ENCODE assay signal across 18 cellular contexts in the genomic region with DNA sequence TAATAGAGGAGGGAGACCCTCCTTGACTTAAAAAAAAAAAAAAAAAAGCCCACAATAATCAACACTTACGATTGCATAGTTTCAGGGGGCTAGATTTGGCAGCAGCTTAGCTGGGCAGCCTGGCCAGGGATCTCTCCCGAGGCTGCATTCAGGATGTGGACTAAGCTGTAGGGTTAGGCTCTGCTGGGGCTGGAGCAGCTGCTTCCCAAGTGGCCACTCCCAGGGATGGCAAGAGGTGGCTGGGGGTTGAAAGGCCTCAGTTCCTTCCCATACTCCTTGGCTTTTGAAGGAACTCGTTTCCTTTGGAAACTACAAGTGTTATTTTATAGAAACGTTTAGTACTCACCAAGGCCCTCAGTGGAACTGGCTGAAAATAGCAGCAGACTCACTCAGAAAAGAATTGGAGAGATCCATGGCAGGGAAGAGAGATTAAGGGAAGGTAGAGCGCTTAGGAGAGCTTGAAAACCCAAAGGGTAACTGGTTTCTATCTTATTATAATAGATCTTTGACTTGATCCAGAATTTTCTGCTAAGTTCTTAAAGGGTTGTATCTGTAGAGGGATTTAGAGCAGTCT.
DNase-seq lines count a peak whose midpoint lies in the region; ATAC-seq and TF ChIP-seq lines count a peak whose summit lies in the region.
"Had no signal": no experiment of that assay in that cellular context is flagged by ENCODE, and none has a peak within 500 bp of the region (broad histone marks: within the 10 kb centered on the region; RNA-seq: fewer than 3 reads in every experiment).

No MANE protein-coding gene starts in this region.

- no peak overlapping the region for H3K9ac ChIP-seq in neural progenitor cell
- H3K9ac ChIP-seq: parathyroid adenoma had no signal

- no peak overlapping the region for H2AFZ ChIP-seq in neural progenitor cell (replicated peaks)
- H2AFZ ChIP-seq: parathyroid adenoma had no signal

- no peak overlapping the region for H3K4me3 Mint-ChIP-seq in neural progenitor cell
- H3K4me3 Mint-ChIP-seq: activated CD8-positive, alpha-beta memory T cell treated with anti-CD3 and anti-CD28 coated beads, Interleukin-2, amount 10 ng/mL, durations not matched to agents 7 days and 5 days; HFFc6; immature natural killer cell; stimulated activated naive CD8-positive, alpha-beta T cell treated with anti-CD3 and anti-CD28 coated beads, Interleukin-15, amount 100 ng/mL, for 72 hours; T-helper 1 cell treated with Interleukin-12 subunit alpha and Interleukin-12 subunit beta and Interleukin-4 antibody, amounts not matched to agents 30 μg/mL and 1 μg/mL, for 36 hours had no signal

- H3K36me3 ChIP-seq in neural progenitor cell (no peaks in the 10 kb centered on the region), upper lobe of right lung (peaks cover 27% of the 10 kb centered on the region)
- H3K36me3 ChIP-seq: BE2C had no signal

- H3F3A ChIP-seq in neural progenitor cell (ENCODE audit: low read depth) = peaks cover 1% of the 10 kb centered on the region

- DNase-seq in left cardiac atrium (peak; percentile 62), neural progenitor cell (ENCODE audit: low spot score) (peak; percentile 53), upper lobe of right lung (no peak), RWPE1 (ENCODE audit: low spot score) (no peak), epidermal melanocyte (ENCODE audit: insufficient read length, low spot score) (no peak), NCI-H510A (lab: John Stamatoyannopoulos, UW) (no peak)
- DNase-seq: activated CD4-positive, CD25-positive, alpha-beta regulatory T cell; activated CD8-positive, alpha-beta memory T cell treated with anti-CD3 and anti-CD28 coated beads, Interleukin-2, amount 10 ng/mL, durations not matched to agents 7 days and 5 days; activated gamma-delta T cell treated with Interleukin-2 at 50 U/mL for 16 hours; BE2C; DMS153; HFFc6; immature natural killer cell; NK-92 treated with Interleukin-12 subunit alpha and Interleukin-12 subunit beta, amount 100 ng/mL, for 24 hours; stimulated activated naive CD8-positive, alpha-beta T cell treated with anti-CD3 and anti-CD28 coated beads, Interleukin-15, amount 100 ng/mL, for 72 hours had no signal

- CTCF ChIA-PET in RWPE1 (lab: Yijun Ruan, JAX) = no interaction called here

- H3K27ac ChIP-seq in cingulate gyrus (ENCODE audit: low read depth, low read length) = peak overlapping the region; percentile 80
- no peak overlapping the region for H3K27ac ChIP-seq in neural progenitor cell
- peak overlapping the region; percentile 47 for H3K27ac ChIP-seq in upper lobe of right lung
- no peak overlapping the region for H3K27ac ChIP-seq in RWPE1
- H3K27ac ChIP-seq: parathyroid adenoma had no signal

- intact Hi-C loops in left cardiac atrium (cut with DNase I) = no loop called here
- intact Hi-C loops in upper lobe of right lung (cut with DNase I) = no loop called here

- ATAC-seq in left cardiac atrium = peak; percentile 47 to 62
- ATAC-seq in upper lobe of right lung = peak; percentile 46
- ATAC-seq: activated CD8-positive, alpha-beta memory T cell treated with anti-CD3 and anti-CD28 coated beads, Interleukin-2, amount 10 ng/mL, durations not matched to agents 7 days and 5 days; stimulated activated naive CD8-positive, alpha-beta T cell treated with anti-CD3 and anti-CD28 coated beads, Interleukin-15, amount 100 ng/mL, for 72 hours had no signal

- H3K4me1 ChIP-seq in neural progenitor cell (peaks cover 12% of the 10 kb centered on the region), upper lobe of right lung (peaks cover 21% of the 10 kb centered on the region)
- H3K4me1 ChIP-seq: parathyroid adenoma had no signal

- no peaks in the 10 kb centered on the region for H4K20me1 ChIP-seq in neural progenitor cell (ENCODE audit: low read depth)

- H3K27ac Mint-ChIP-seq in neural progenitor cell = no peak overlapping the region
- H3K27ac Mint-ChIP-seq: activated CD8-positive, alpha-beta memory T cell treated with anti-CD3 and anti-CD28 coated beads, Interleukin-2, amount 10 ng/mL, durations not matched to agents 7 days and 5 days; HFFc6; immature natural killer cell; T-helper 1 cell treated with Interleukin-12 subunit alpha and Interleukin-12 subunit beta and Interleukin-4 antibody, amounts not matched to agents 30 μg/mL and 1 μg/mL, for 36 hours had no signal

- H3K27me3 Mint-ChIP-seq in neural progenitor cell (ENCODE audit: insufficient read depth, low read depth) = no peaks in the 10 kb centered on the region
- H3K27me3 Mint-ChIP-seq: activated CD8-positive, alpha-beta memory T cell treated with anti-CD3 and anti-CD28 coated beads, Interleukin-2, amount 10 ng/mL, durations not matched to agents 7 days and 5 days; stimulated activated naive CD8-positive, alpha-beta T cell treated with anti-CD3 and anti-CD28 coated beads, Interleukin-15, amount 100 ng/mL, for 72 hours had no signal

- no peaks in the 10 kb centered on the region for H3K79me2 ChIP-seq in neural progenitor cell (ENCODE audit: low read depth)

- peaks cover 5% of the 10 kb centered on the region for H3K4me1 Mint-ChIP-seq in neural progenitor cell

- POLR2A ChIA-PET in RWPE1 (lab: Yijun Ruan, JAX; ENCODE audit: low non-redundant PET) = no interaction called here

- peaks cover 5% of the 10 kb centered on the region for H3K36me3 Mint-ChIP-seq in neural progenitor cell

- TF ChIP-seq CTCF in neural progenitor cell (IDR thresholded peaks at IDR 0.05) = no peak
- TF ChIP-seq CTCF in upper lobe of right lung (IDR thresholded peaks at IDR 0.05) = no peak
- TF ChIP-seq CTCF in RWPE1 (conservative IDR thresholded peaks at IDR 0.05; ENCODE audit: low read depth) = no peak

- H3K9me3 ChIP-seq in neural progenitor cell (ENCODE audit: low read depth) (no peaks in the 10 kb centered on the region), upper lobe of right lung (no peaks in the 10 kb centered on the region)
- H3K9me3 ChIP-seq: BE2C had no signal

- H3K9me3 Mint-ChIP-seq in neural progenitor cell = no peaks in the 10 kb centered on the region
- H3K9me3 Mint-ChIP-seq: HFFc6; immature natural killer cell; stimulated activated naive CD8-positive, alpha-beta T cell treated with anti-CD3 and anti-CD28 coated beads, Interleukin-15, amount 100 ng/mL, for 72 hours; T-helper 1 cell treated with Interleukin-12 subunit alpha and Interleukin-12 subunit beta and Interleukin-4 antibody, amounts not matched to agents 30 μg/mL and 1 μg/mL, for 36 hours had no signal

- no peak overlapping the region for H3K4me2 ChIP-seq in neural progenitor cell

- H3K27me3 ChIP-seq in neural progenitor cell = no peaks in the 10 kb centered on the region
- H3K27me3 ChIP-seq in upper lobe of right lung = no peaks in the 10 kb centered on the region
- H3K27me3 ChIP-seq: BE2C had no signal

- no peak overlapping the region for H3K4me3 ChIP-seq in neural progenitor cell
- H3K4me3 ChIP-seq in upper lobe of right lung = no peak overlapping the region

Comparison
In these comparisons a context has a peak if more than half of its experiments do, and no peak if none do; other contexts are left out.
1. H3K27ac ChIP-seq: peak in cingulate gyrus (single experiment) and upper lobe of right lung (single experiment); none in neural progenitor cell (single experiment) and RWPE1 (single experiment).
2. DNase-seq: peak in left cardiac atrium (single experiment) and neural progenitor cell (single experiment); none in upper lobe of right lung (single experiment), RWPE1 (single experiment), epidermal melanocyte (single experiment) and NCI-H510A (single experiment).